In the genomic region with DNA sequence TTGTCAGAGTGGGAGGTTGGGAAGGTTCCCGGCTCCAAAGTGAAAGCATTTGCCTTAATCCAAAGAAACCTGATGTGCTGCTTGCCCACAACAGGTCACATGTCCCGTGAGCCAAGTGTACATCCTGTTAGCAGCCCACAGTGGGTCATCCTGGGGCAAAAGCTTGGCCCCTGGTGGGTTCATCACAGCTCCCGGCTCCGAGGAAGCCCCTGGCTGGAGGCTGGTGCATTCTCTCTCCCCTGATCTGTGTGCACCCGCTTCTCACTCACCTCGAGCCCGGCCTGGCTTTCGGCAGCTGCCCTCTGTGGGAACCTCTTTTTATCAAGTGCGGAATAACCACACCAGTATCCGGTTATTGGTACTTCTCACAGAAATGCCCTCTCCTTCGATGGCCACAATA, we compare ENCODE assay signal across 1 cellular context.
TF ChIP-seq lines count a peak whose summit lies in the region.

No MANE protein-coding gene starts in this region.

TF ChIP-seq in GM23338, 12 proteins besides CTCF, POLR2A, EP300 and RAD21 (continued from another document):
- TF ChIP-seq, protein P1, sequence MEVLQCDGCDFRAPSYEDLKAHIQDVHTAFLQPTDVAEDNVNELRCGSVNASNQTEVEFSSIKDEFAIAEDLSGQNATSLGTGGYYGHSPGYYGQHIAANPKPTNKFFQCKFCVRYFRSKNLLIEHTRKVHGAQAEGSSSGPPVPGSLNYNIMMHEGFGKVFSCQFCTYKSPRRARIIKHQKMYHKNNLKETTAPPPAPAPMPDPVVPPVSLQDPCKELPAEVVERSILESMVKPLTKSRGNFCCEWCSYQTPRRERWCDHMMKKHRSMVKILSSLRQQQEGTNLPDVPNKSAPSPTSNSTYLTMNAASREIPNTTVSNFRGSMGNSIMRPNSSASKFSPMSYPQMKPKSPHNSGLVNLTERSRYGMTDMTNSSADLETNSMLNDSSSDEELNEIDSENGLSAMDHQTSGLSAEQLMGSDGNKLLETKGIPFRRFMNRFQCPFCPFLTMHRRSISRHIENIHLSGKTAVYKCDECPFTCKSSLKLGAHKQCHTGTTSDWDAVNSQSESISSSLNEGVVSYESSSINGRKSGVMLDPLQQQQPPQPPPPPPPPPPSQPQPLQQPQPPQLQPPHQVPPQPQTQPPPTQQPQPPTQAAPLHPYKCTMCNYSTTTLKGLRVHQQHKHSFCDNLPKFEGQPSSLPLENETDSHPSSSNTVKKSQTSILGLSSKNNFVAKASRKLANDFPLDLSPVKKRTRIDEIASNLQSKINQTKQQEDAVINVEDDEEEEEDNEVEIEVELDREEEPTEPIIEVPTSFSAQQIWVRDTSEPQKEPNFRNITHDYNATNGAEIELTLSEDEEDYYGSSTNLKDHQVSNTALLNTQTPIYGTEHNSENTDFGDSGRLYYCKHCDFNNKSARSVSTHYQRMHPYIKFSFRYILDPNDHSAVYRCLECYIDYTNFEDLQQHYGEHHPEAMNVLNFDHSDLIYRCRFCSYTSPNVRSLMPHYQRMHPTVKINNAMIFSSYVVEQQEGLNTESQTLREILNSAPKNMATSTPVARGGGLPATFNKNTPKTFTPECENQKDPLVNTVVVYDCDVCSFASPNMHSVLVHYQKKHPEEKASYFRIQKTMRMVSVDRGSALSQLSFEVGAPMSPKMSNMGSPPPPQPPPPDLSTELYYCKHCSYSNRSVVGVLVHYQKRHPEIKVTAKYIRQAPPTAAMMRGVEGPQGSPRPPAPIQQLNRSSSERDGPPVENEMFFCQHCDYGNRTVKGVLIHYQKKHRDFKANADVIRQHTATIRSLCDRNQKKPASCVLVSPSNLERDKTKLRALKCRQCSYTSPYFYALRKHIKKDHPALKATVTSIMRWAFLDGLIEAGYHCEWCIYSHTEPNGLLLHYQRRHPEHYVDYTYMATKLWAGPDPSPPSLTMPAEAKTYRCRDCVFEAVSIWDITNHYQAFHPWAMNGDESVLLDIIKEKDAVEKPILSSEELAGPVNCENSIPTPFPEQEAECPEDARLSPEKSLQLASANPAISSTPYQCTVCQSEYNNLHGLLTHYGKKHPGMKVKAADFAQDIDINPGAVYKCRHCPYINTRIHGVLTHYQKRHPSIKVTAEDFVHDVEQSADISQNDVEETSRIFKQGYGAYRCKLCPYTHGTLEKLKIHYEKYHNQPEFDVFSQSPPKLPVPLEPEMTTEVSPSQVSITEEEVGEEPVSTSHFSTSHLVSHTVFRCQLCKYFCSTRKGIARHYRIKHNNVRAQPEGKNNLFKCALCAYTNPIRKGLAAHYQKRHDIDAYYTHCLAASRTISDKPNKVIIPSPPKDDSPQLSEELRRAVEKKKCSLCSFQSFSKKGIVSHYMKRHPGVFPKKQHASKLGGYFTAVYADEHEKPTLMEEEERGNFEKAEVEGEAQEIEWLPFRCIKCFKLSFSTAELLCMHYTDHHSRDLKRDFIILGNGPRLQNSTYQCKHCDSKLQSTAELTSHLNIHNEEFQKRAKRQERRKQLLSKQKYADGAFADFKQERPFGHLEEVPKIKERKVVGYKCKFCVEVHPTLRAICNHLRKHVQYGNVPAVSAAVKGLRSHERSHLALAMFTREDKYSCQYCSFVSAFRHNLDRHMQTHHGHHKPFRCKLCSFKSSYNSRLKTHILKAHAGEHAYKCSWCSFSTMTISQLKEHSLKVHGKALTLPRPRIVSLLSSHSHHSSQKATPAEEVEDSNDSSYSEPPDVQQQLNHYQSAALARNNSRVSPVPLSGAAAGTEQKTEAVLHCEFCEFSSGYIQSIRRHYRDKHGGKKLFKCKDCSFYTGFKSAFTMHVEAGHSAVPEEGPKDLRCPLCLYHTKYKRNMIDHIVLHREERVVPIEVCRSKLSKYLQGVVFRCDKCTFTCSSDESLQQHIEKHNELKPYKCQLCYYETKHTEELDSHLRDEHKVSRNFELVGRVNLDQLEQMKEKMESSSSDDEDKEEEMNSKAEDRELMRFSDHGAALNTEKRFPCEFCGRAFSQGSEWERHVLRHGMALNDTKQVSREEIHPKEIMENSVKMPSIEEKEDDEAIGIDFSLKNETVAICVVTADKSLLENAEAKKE (CRISPR knock-in tag; IDR thresholded peaks at IDR 0.05), result no peak
TF ChIP-seq in GM23338: peak in this region for 0.
